ENCODE assay signal across 1 cellular context in the genomic region with DNA sequence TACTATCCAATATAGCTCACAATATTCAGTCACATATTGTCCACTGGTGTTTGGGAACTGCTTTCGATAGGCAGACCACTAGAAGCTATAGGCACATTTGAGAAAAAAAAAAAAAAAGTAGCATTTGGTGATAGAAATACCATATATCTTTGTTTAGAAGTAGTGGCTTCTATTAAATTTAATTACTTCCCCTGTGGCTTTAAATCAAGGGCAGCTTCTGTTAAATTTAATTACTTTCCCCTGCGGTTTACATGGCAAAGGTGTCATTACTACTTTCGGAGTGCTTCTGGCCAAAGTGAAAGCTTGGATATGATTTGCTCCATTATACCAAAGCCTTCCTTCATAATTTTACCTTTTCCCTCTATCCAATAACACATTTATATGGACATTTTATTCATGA.
TF ChIP-seq lines count a peak whose summit lies in the region.

No MANE protein-coding gene starts in this region.

TF ChIP-seq in SK-N-SH treated with all-trans-retinoic acid at 6 μM for 48 hours, 23 proteins besides CTCF, POLR2A, EP300 and RAD21 (continued from another document):
- TF ChIP-seq, protein P1, sequence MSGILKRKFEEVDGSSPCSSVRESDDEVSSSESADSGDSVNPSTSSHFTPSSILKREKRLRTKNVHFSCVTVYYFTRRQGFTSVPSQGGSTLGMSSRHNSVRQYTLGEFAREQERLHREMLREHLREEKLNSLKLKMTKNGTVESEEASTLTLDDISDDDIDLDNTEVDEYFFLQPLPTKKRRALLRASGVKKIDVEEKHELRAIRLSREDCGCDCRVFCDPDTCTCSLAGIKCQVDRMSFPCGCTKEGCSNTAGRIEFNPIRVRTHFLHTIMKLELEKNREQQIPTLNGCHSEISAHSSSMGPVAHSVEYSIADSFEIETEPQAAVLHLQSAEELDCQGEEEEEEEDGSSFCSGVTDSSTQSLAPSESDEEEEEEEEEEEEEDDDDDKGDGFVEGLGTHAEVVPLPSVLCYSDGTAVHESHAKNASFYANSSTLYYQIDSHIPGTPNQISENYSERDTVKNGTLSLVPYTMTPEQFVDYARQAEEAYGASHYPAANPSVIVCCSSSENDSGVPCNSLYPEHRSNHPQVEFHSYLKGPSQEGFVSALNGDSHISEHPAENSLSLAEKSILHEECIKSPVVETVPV (CRISPR knock-in tag; IDR thresholded peaks at IDR 0.05) = no peak
TF ChIP-seq in SK-N-SH treated with all-trans-retinoic acid at 6 μM for 48 hours: peak in this region for 0.
